ENCODE assay signal across 22 cellular contexts in the genomic region with DNA sequence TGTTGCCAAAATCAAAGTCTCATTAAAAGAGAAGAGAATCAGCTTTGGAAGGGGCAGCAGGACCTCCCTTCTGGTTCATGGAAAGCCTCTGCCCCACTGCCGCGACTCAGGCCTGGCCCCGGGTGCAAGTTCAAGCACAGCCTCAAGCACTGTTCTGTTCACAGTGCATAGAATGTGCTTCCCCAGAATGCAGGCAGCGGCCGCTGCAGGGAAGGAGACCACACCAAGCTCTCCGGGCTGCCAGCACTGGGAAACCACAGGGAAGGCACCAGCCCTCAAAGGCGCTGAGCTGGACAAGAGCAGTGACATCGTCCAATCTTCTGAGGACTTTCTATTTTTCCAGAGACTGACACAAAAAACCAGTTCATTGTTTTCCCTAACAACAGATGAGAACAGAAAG.
"Had no signal": no experiment of that assay in that cellular context is flagged by ENCODE, and none has a peak within 500 bp of the region (broad histone marks: within the 10 kb centered on the region; RNA-seq: fewer than 3 reads in every experiment).

No MANE protein-coding gene starts in this region.

- H3K27me3 ChIP-seq: esophagus squamous epithelium, right atrium auricular region, stomach, testis, tibial artery, upper lobe of left lung had no signal

- H3K4me1 Mint-ChIP-seq: neural crest cell had no signal

- H3K4me1 ChIP-seq: prostate gland, testis, tibial artery had no signal

- ATAC-seq: left ventricle myocardium superior; lower lobe of right lung; natural killer cell treated with Interleukin-12 subunit alpha and Interleukin-12 subunit beta and Interleukin-15 and Interleukin-18, amount 100 ng/mL, for 72 hours; sciatic nerve had no signal

- DNase-seq: dermis blood vessel endothelial cell; effector memory CD4-positive, alpha-beta T cell; esophagus squamous epithelium; foreskin melanocyte; left ventricle myocardium superior; lower lobe of right lung; stimulated activated CD4-positive, alpha-beta T cell treated with anti-CD3 and anti-CD28 coated beads, Interleukin-12 subunit alpha, Interleukin-12 subunit beta, amount 100 ng/mL, for 4 hours; stimulated activated CD4-positive, alpha-beta T cell treated with anti-CD3 and anti-CD28 coated beads, Interleukin-1b, Interleukin-23, amount 100 ng/mL, for 48 hours; stimulated activated CD4-positive, alpha-beta T cell treated with anti-CD3 and anti-CD28 coated beads, Interleukin-4, amount 100 ng/mL, for 1 hour; stimulated activated CD8-positive, alpha-beta memory T cell treated with anti-CD3 and anti-CD28 coated beads, Interleukin-4, amount 100 ng/mL, for 48 hours; stimulated activated naive CD4-positive, alpha-beta T cell treated with Interleukin-2 at 50 U/mL for 16 hours; stomach; testis; tibial artery; upper lobe of left lung had no signal

- H3K4me3 Mint-ChIP-seq: natural killer cell treated with Interleukin-12 subunit alpha and Interleukin-12 subunit beta and Interleukin-15 and Interleukin-18, amount 100 ng/mL, for 72 hours; neural crest cell had no signal

- H3K27ac ChIP-seq: coronary artery, esophagus squamous epithelium, lower lobe of right lung, prostate gland, right atrium auricular region, stomach, testis, tibial artery, upper lobe of left lung had no signal

- H3K9me3 ChIP-seq: esophagus squamous epithelium, lower lobe of right lung, prostate gland, right atrium auricular region, stomach, testis, tibial artery, upper lobe of left lung had no signal

- H3K27ac Mint-ChIP-seq: natural killer cell treated with Interleukin-12 subunit alpha and Interleukin-12 subunit beta and Interleukin-15 and Interleukin-18, amount 100 ng/mL, for 72 hours had no signal

- H3K36me3 ChIP-seq: prostate gland, right atrium auricular region had no signal

- H3K36me3 Mint-ChIP-seq: natural killer cell treated with Interleukin-12 subunit alpha and Interleukin-12 subunit beta and Interleukin-15 and Interleukin-18, amount 100 ng/mL, for 72 hours had no signal

- H3K9me3 Mint-ChIP-seq: natural killer cell treated with Interleukin-12 subunit alpha and Interleukin-12 subunit beta and Interleukin-15 and Interleukin-18, amount 100 ng/mL, for 72 hours; neural crest cell had no signal

- H3K27me3 Mint-ChIP-seq: natural killer cell treated with Interleukin-12 subunit alpha and Interleukin-12 subunit beta and Interleukin-15 and Interleukin-18, amount 100 ng/mL, for 72 hours had no signal

- H3K4me3 ChIP-seq: coronary artery, esophagus squamous epithelium, lower lobe of right lung, prostate gland, right atrium auricular region, smooth muscle cell, stomach, testis, tibial artery, upper lobe of left lung had no signal
